ENCODE assay signal across 19 cellular contexts in genomic region chr4:167613381-167613780, GRCh38.
"Had no signal": no experiment of that assay in that cellular context is flagged by ENCODE, and none has a peak within 500 bp of the region (broad histone marks: within the 10 kb centered on the region; RNA-seq: fewer than 3 reads in every experiment).

No MANE protein-coding gene starts in this region.

- DNase-seq: Kasumi-1, MM.1S, NCI-H1092 treated with DMSO at 0.1 percent for 48 hours, NCI-H1436, NCI-H187, NCI-H2029, NCI-H2081 treated with DMSO at 0.1 percent for 48 hours, NCI-H2171, NCI-H226, NCI-H446, NCI-H510A, NCI-H524 treated with DMSO at 0.1 percent for 48 hours, NCI-H69, NCI-H774, Right ventricle myocardium superior, RPMI8226, SIG-M5 had no signal

- ATAC-seq: K562 had no signal

- FAIRE-seq: K562, RCC 7860 had no signal
